Comparison of ENCODE assay signal across 12 cellular contexts in the genomic region with DNA sequence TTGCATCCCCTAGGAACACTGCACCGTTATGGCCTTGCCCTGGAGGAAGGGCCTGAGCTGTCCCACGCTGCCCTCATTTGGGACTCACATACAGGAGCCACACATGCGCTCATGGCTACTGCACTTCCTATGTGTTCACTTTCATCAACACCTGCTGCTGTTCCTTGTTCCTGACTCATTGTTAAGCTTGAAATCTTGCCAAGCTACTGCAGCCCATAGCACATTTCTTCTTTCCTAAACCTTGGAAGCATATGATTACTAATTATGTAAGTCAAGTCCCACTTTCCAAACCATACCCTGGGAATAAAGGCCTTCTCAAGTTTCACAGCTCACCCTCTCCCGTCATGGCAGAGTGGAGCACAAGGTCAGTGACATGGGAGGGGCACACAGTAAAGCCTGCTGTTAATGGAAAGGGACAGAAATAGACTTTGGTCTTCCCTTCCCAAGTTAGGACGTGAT.
A peak's percentile ranks its signal among the peaks of the same experiment; 100 is the strongest.
DNase-seq lines count a peak whose midpoint lies in the region; ATAC-seq, FAIRE-seq and TF ChIP-seq lines count a peak whose summit lies in the region.
"Had no signal": no experiment of that assay in that cellular context is flagged by ENCODE, and none has a peak within 500 bp of the region (broad histone marks: within the 10 kb centered on the region; RNA-seq: fewer than 3 reads in every experiment).

No MANE protein-coding gene starts in this region.

- FAIRE-seq in pancreas (lab: Jason Lieb, UNC) (no peak), RCC 7860 (lab: Jason Lieb, UNC) (no peak)

- ATAC-seq in pancreas, result peak; percentile 87 to 95 (median 91)
- no peak for ATAC-seq in GM19328 (IDR thresholded peaks at IDR 0.05; ENCODE audit: unreplicated experiment)

- peak overlapping the region in 3 of 4 donors; percentile 8 to 56 (median 32) for H3K27ac ChIP-seq in pancreas
- H3K27ac ChIP-seq: tibial nerve had no signal

- intact Hi-C loops in pancreas (cut with DNase I), result no loop called here

- H3K27me3 ChIP-seq in pancreas, result no peaks in the 10 kb centered on the region
- H3K27me3 ChIP-seq: tibial nerve had no signal

- 40 to 60% methylated on average over 5 of the region's 5 CpGs for WGBS in pancreas, 2 donors

- H3K4me3 ChIP-seq in epithelial cell of esophagus (ENCODE audit: low read length) (no peak overlapping the region), pancreas (no peak overlapping the region)
- H3K4me3 ChIP-seq: tibial nerve had no signal

- no peak for TF ChIP-seq CTCF in epithelial cell of esophagus (IDR thresholded peaks at IDR 0.05; ENCODE audit: insufficient read depth, low read depth, low read length, missing control alignments)
- no peak for TF ChIP-seq CTCF in pancreas (IDR thresholded peaks at IDR 0.05)

- no peaks in the 10 kb centered on the region for H3K9me3 ChIP-seq in pancreas
- H3K9me3 ChIP-seq: tibial nerve had no signal

- peaks cover 0 to 10% (median 4%) of the 10 kb centered on the region in 3 donors for H3K4me1 ChIP-seq in pancreas

- H3K36me3 ChIP-seq in pancreas, result no peaks in the 10 kb centered on the region
- H3K36me3 ChIP-seq: tibial nerve had no signal

- DNase-seq in M059J (ENCODE audit: low read depth) (peak; percentile 66), NCI-H446 treated with DMSO at 0.1 percent for 48 hours (lab: John Stamatoyannopoulos, UW) (peak; percentile 62), epithelial cell of esophagus (ENCODE audit: low read depth) (peak; percentile 40), pancreas (peak; percentile 15 to 79 (median 64)), NCI-H526 treated with DMSO at 0.1 percent for 48 hours (lab: John Stamatoyannopoulos, UW) (no peak), RCC 7860 (ENCODE audit: low spot score) (no peak)
- DNase-seq: CD4-positive, alpha-beta memory T cell; dermis blood vessel endothelial cell; left cardiac atrium; SIG-M5 had no signal

Comparison
In these comparisons a context has a peak if more than half of its experiments do, and no peak if none do; other contexts are left out.
1. DNase-seq: peak in M059J (single experiment), NCI-H446 treated with DMSO at 0.1 percent for 48 hours (single experiment), epithelial cell of esophagus (single experiment) and pancreas (6 of 6); none in NCI-H526 treated with DMSO at 0.1 percent for 48 hours (single experiment) and RCC 7860 (single experiment).